ENCODE assay signal across 8 cellular contexts in the genomic region with DNA sequence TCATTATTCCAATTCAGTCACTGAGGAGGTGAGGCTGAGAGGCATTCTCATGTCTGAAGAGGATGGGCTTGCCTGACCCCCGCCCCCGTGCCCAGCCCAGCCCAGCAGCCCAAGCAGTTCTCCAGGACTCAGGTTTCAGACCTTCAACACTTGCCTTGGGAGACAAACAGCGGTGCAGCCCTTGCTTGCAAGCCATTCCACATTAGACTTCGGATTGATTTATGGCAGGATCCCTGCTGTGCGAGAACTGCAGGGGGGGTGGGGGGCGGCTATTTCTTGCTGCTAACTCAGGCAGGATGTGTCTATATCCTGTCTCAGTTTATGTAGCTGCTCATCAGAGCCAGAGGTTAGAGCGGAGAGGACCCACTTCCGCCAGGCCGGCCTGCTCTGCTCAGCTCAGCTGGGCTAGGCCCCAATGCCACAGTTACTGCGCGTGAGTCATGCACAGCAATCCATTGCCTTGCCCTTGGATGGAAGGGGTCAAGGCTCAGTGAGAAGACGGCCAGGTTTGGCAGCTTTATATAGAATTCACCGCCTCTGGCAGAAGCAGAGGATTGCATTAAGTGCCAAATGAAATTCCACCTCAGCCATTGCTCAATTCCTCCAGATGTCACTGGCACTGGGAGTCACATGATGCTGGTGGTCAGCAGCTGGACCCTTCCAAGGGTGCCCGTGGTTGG. TPM values are rescaled to one million over a fixed set of nuclear protein-coding genes. Genes with fewer than 3 reads are reported as not detected.
DNase-seq lines count a peak whose midpoint lies in the region; ATAC-seq and TF ChIP-seq lines count a peak whose summit lies in the region.

No MANE protein-coding gene starts in this region.

- peaks cover 39 to 74% (median 71%) of the 10 kb centered on the region in 4 donors for H3K4me1 Mint-ChIP-seq in naive thymus-derived CD8-positive, alpha-beta T cell

- ATAC-seq in HG02610 (IDR thresholded peaks at IDR 0.05; ENCODE audit: unreplicated experiment): peak; percentile 58
- ATAC-seq in naive thymus-derived CD8-positive, alpha-beta T cell: peak; percentile 64 to 68

- H3K4me3 ChIP-seq in epithelial cell of proximal tubule (ENCODE audit: low read depth, low read length): peak overlapping the region; percentile 63

- H3K36me3 Mint-ChIP-seq in naive thymus-derived CD8-positive, alpha-beta T cell: peaks cover 5 to 14% (median 6%) of the 10 kb centered on the region in 3 donors

- peak overlapping the region; percentile 93 to 100 (median 96) for H3K4me3 Mint-ChIP-seq in naive thymus-derived CD8-positive, alpha-beta T cell

- H3K27ac Mint-ChIP-seq in naive thymus-derived CD8-positive, alpha-beta T cell: peak overlapping the region; percentile 91 to 100 (median 98)

- in situ Hi-C loops in GM13976 (cut with MboI; ENCODE audit: low sequenced_read_pairs, unreplicated experiment): no loop called here

- no peaks in the 10 kb centered on the region for H3K27me3 Mint-ChIP-seq in naive thymus-derived CD8-positive, alpha-beta T cell

- POLR2A ChIA-PET in naive thymus-derived CD8-positive, alpha-beta T cell (lab: Charles Lee): interaction anchor here (0.7 to 2.7 kb wide), 13 partner anchors 12 to 423 kb away, joined by 3 to 27 read pairs (median 3); no protein-coding TSS in a partner anchor

- DNase-seq in GM13976 (ENCODE audit: low spot score) (peak; percentile 74), NCI-H187 (lab: John Stamatoyannopoulos, UW) (peak; percentile 18 to 19), epithelial cell of proximal tubule (ENCODE audit: low read depth) (peak; percentile 60), stromal cell of bone marrow (ENCODE audit: low read depth) (peak; percentile 95), D341Med (ENCODE audit: low spot score) (no peak)
- DNase-seq in activated CD8-positive, alpha-beta memory T cell treated with anti-CD3 and anti-CD28 coated beads, Interleukin-2, amount 50 U/mL, for 48 hours: peak; percentile 83
- peak in 9 of 10 donors; percentile 37 to 85 (median 75) for DNase-seq in naive thymus-derived CD8-positive, alpha-beta T cell

- TF ChIP-seq CTCF in GM13976 (IDR thresholded peaks at IDR 0.05; ENCODE audit: borderline replicate concordance, control extremely low read depth, extremely low read depth, insufficient read depth, missing control alignments) (no peak), epithelial cell of proximal tubule (conservative IDR thresholded peaks at IDR 0.05; ENCODE audit: low read depth, low read length) (no peak)

- no peaks in the 10 kb centered on the region for H3K9me3 Mint-ChIP-seq in naive thymus-derived CD8-positive, alpha-beta T cell

RNA-seq across cellular contexts. Expression of gene GYPC, which starts 1.8 kb away (rescaled TPM):
- 59.9 and 101 TPM in 2 replicates for total RNA-seq in epithelial cell of proximal tubule
- 100 to 1,000 TPM; 151 to 152 TPM for total RNA-seq in naive thymus-derived CD8-positive, alpha-beta T cell
- 100 to 1,000 TPM; 199 to 303 (median 265) TPM for polyA plus RNA-seq in naive thymus-derived CD8-positive, alpha-beta T cell
